Comparison of ENCODE assay signal across 13 cellular contexts in the genomic region with DNA sequence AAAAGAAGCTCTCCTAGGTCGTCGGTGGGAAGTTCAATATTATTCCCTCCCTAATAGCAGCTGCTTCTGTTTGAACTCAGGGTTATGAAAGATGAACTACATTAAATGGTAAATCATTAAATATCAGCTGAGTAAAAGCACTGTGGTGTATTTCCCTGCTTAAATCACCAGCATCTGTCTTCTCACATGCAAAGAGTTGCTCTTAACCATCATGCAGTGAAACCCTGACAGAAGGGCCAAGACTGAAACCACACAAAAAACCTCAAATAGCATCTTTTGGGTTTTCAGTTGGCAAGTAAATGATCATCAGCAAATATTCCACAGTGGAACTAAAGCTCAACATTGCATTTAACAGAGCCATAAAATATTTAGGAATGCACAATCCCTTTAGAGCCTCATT.
A peak's percentile ranks its signal among the peaks of the same experiment; 100 is the strongest.
DNase-seq lines count a peak whose midpoint lies in the region; ATAC-seq and TF ChIP-seq lines count a peak whose summit lies in the region.
"Had no signal": no experiment of that assay in that cellular context is flagged by ENCODE, and none has a peak within 500 bp of the region (broad histone marks: within the 10 kb centered on the region; RNA-seq: fewer than 3 reads in every experiment).

No MANE protein-coding gene starts in this region.

- ATAC-seq in GM18505 (IDR thresholded peaks at IDR 0.05; ENCODE audit: unreplicated experiment) (peak; percentile 92), GM19463 (IDR thresholded peaks at IDR 0.05; ENCODE audit: unreplicated experiment) (peak; percentile 99), HG02938 (IDR thresholded peaks at IDR 0.05; ENCODE audit: unreplicated experiment) (peak; percentile 93), HG03521 (IDR thresholded peaks at IDR 0.05; ENCODE audit: unreplicated experiment) (peak; percentile 78), HG03442 (IDR thresholded peaks at IDR 0.05; ENCODE audit: unreplicated experiment) (no peak)

- DNase-seq in globus pallidus (ENCODE audit: low spot score) (no peak), AML-193 (lab: John Stamatoyannopoulos, UW) (no peak), NCI-H1436 (lab: John Stamatoyannopoulos, UW) (no peak)
- DNase-seq: amniotic stem cell, dermis blood vessel endothelial cell, DMS 273 treated with DMSO at 0.1 percent for 48 hours, posterior cingulate gyrus, SK-N-SH had no signal

- TF ChIP-seq POLR2A in GM18505 (IDR thresholded peaks at IDR 0.05; ENCODE audit: borderline replicate concordance, extremely low read depth, insufficient read depth, insufficient read length) = no peak
